ENCODE assay signal across 9 cellular contexts in genomic region chrY:3002685-3003509, GRCh38.
DNase-seq lines count a peak whose midpoint lies in the region; ATAC-seq and TF ChIP-seq lines count a peak whose summit lies in the region.
"Had no signal": no experiment of that assay in that cellular context is flagged by ENCODE, and none has a peak within 500 bp of the region (broad histone marks: within the 10 kb centered on the region; RNA-seq: fewer than 3 reads in every experiment).

No MANE protein-coding gene starts in this region.

- ATAC-seq in DND-41 (ENCODE audit: insufficient read depth, low read depth) (peak; percentile 49), HG03045 (IDR thresholded peaks at IDR 0.05; ENCODE audit: unreplicated experiment) (peak; percentile 27)

- H3K4me1 Mint-ChIP-seq in activated T-helper 1 cell treated with anti-CD3 and anti-CD28 coated beads, Interleukin-12 subunit alpha, Interleukin-12 subunit beta, Interleukin-2, Interleukin-4 antibody, amounts not matched to agents 30 ng/mL and 10 ng/mL and 1 ng/mL, durations not matched to agents 14 hours and 24 hours and 36 hours (ENCODE audit: low read depth), result peaks cover 47% of the 10 kb centered on the region

- H3K9me3 ChIP-seq in DND-41 (ENCODE audit: insufficient read depth, low read length, severe bottlenecking), result no peaks in the 10 kb centered on the region

- DNase-seq in DND-41 (peak; percentile 42), medulla oblongata (ENCODE audit: extremely low spot score) (peak; percentile 29), islet precursor cell (no peak), retina (no peak), occipital lobe (lab: John Stamatoyannopoulos, UW) (no peak), NCI-H82 treated with DMSO at 0.1 percent for 48 hours (lab: John Stamatoyannopoulos, UW; ENCODE audit: unreplicated experiment) (no peak)
- peak; percentile 2 for DNase-seq in activated T-helper 1 cell treated with anti-CD3 and anti-CD28 coated beads, Interleukin-12 subunit alpha, Interleukin-12 subunit beta, Interleukin-2, Interleukin-4 antibody, amounts not matched to agents 30 ng/mL and 10 ng/mL and 1 ng/mL, durations not matched to agents 14 hours and 24 hours and 36 hours (ENCODE audit: low spot score)

- H3K27me3 ChIP-seq in DND-41 (ENCODE audit: insufficient read depth, low read length, poor library complexity), result no peaks in the 10 kb centered on the region

- intact Hi-C loops in activated T-helper 1 cell treated with anti-CD3 and anti-CD28 coated beads, Interleukin-12 subunit alpha, Interleukin-12 subunit beta, Interleukin-2, Interleukin-4 antibody, amounts not matched to agents 30 ng/mL and 10 ng/mL and 1 ng/mL, durations not matched to agents 14 hours and 24 hours and 36 hours (cut with micrococcal nuclease), result loop anchor here (1.0 to 5.0 kb wide), 4 partner anchors 46 to 161 kb away; partner anchors contain the start of gene RPS4Y1

- H3K4me2 ChIP-seq in DND-41 (ENCODE audit: insufficient read depth, low read length), result peak overlapping the region; percentile 77

- peak overlapping the region; percentile 85 for H3K27ac Mint-ChIP-seq in activated T-helper 1 cell treated with anti-CD3 and anti-CD28 coated beads, Interleukin-12 subunit alpha, Interleukin-12 subunit beta, Interleukin-2, Interleukin-4 antibody, amounts not matched to agents 30 ng/mL and 10 ng/mL and 1 ng/mL, durations not matched to agents 14 hours and 24 hours and 36 hours

- H3K36me3 Mint-ChIP-seq in activated T-helper 1 cell treated with anti-CD3 and anti-CD28 coated beads, Interleukin-12 subunit alpha, Interleukin-12 subunit beta, Interleukin-2, Interleukin-4 antibody, amounts not matched to agents 30 ng/mL and 10 ng/mL and 1 ng/mL, durations not matched to agents 14 hours and 24 hours and 36 hours (ENCODE audit: low read depth), result peaks cover 3% of the 10 kb centered on the region

- H3K27me3 Mint-ChIP-seq in activated T-helper 1 cell treated with anti-CD3 and anti-CD28 coated beads, Interleukin-12 subunit alpha, Interleukin-12 subunit beta, Interleukin-2, Interleukin-4 antibody, amounts not matched to agents 30 ng/mL and 10 ng/mL and 1 ng/mL, durations not matched to agents 14 hours and 24 hours and 36 hours (ENCODE audit: insufficient read depth), result no peaks in the 10 kb centered on the region

- peak overlapping the region; percentile 79 for H2AFZ ChIP-seq in DND-41 (ENCODE audit: low read depth, low read length)

- H3K4me3 ChIP-seq in DND-41 (ENCODE audit: low read depth in 1 of 2, low read length in 2 of 2), result peak overlapping the region; percentile 44 to 69
- H3K4me3 ChIP-seq: SK-N-MC had no signal

- 0 out of 2 replicates have a peak, but pooled peaks cover 3% of the 10 kb centered on the region for H3K79me2 ChIP-seq in DND-41 (ENCODE audit: insufficient read depth, low read length)

- H3K9ac ChIP-seq in DND-41 (ENCODE audit: low read depth, low read length), result peak overlapping the region; percentile 74

- no peaks in the 10 kb centered on the region for H4K20me1 ChIP-seq in DND-41 (ENCODE audit: insufficient read depth, low read length)

- no peaks in the 10 kb centered on the region for H3K36me3 ChIP-seq in DND-41 (ENCODE audit: insufficient read depth, low read length)

- H3K4me1 ChIP-seq in DND-41 (ENCODE audit: insufficient read depth, low read length), result peaks cover 50% of the 10 kb centered on the region

- TF ChIP-seq CTCF in DND-41 (IDR thresholded peaks at IDR 0.05; ENCODE audit: borderline replicate concordance, extremely low read depth, low read length, poor library complexity, severe bottlenecking), result no peak

- H3K4me3 Mint-ChIP-seq in activated T-helper 1 cell treated with anti-CD3 and anti-CD28 coated beads, Interleukin-12 subunit alpha, Interleukin-12 subunit beta, Interleukin-2, Interleukin-4 antibody, amounts not matched to agents 30 ng/mL and 10 ng/mL and 1 ng/mL, durations not matched to agents 14 hours and 24 hours and 36 hours, result peak overlapping the region; percentile 87

- H3K27ac ChIP-seq in DND-41 (ENCODE audit: low read length), result peak overlapping the region; percentile 98
- H3K27ac ChIP-seq: SK-N-MC had no signal

- no peaks in the 10 kb centered on the region for H3K9me3 Mint-ChIP-seq in activated T-helper 1 cell treated with anti-CD3 and anti-CD28 coated beads, Interleukin-12 subunit alpha, Interleukin-12 subunit beta, Interleukin-2, Interleukin-4 antibody, amounts not matched to agents 30 ng/mL and 10 ng/mL and 1 ng/mL, durations not matched to agents 14 hours and 24 hours and 36 hours

Comparison
In these comparisons a context has a peak if more than half of its experiments do, and no peak if none do; other contexts are left out.
1. DNase-seq: peak in DND-41 (single experiment), activated T-helper 1 cell treated with anti-CD3 and anti-CD28 coated beads, Interleukin-12 subunit alpha, Interleukin-12 subunit beta, Interleukin-2, Interleukin-4 antibody, amounts not matched to agents 30 ng/mL and 10 ng/mL and 1 ng/mL, durations not matched to agents 14 hours and 24 hours and 36 hours (single experiment) and medulla oblongata (single experiment); none in islet precursor cell (single experiment), retina (single experiment), occipital lobe (single experiment) and NCI-H82 treated with DMSO at 0.1 percent for 48 hours (single experiment).